ENCODE assay signal across 8 cellular contexts in the genomic region with DNA sequence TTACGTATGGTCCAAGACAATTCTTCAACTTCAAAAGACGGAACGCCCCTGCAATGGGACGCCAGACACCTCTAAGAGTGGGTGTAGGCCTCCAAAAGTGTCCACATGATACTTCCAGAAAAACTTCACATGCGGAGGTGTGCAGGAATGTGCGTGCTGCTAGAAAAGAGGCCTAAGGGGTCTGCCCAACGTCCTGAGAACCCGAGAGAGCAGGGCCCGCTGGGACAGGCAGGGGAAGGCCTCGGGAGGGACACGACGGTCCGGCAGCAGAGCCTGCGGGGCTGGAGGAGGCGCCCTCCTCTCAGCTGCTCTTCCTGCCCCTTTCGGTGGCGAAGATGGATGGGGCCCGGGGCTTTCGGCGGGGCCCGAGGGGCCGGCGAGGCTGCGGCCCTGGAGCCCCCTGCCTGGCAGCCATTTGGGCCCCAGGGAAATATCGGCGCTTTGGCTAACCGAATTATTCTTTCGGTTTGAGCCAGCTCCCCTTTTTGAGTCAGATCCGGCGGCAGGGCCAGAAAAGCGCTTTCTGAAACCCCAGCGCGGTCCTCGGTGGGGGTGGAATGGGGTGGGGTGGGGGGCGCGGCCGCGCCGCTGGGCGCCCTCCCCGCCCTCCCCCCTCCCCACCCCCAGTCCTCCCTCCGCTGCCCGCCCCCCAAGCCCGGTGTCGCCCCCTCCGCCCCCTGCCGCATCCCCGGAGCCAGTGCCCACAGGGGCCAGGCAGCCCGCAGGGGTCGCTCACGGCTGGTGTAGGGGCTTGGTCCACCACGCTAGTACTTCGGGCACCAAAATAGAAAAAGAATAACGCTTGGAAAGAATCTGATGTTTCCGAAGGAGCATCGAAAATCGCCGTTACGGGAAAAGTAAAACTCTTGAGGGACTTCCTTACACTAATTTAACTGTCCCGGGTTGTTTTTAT. TPM values are rescaled to one million over a fixed set of nuclear protein-coding genes. Genes with fewer than 3 reads are reported as not detected.
DNase-seq lines count a peak whose midpoint lies in the region; ATAC-seq and TF ChIP-seq lines count a peak whose summit lies in the region.

No MANE protein-coding gene starts in this region.

- H3K4me1 ChIP-seq in endodermal cell (ENCODE audit: control insufficient read depth, insufficient read depth, low read length) (no peaks in the 10 kb centered on the region), neural progenitor cell (peaks cover 9% of the 10 kb centered on the region)

- H3K4me3 Mint-ChIP-seq in CD4-positive, alpha-beta T cell, result peak overlapping the region; percentile 87
- peak overlapping the region; percentile 72 for H3K4me3 Mint-ChIP-seq in activated CD4-positive, alpha-beta T cell treated with anti-CD3 and anti-CD28 coated beads, Interleukin-2, amount 10 ng/mL, durations not matched to agents 7 days and 5 days
- H3K4me3 Mint-ChIP-seq in endodermal cell, result peak overlapping the region; percentile 44
- peak overlapping the region; percentile 55 for H3K4me3 Mint-ChIP-seq in neural progenitor cell
- H3K4me3 Mint-ChIP-seq in type B pancreatic cell, result peak overlapping the region; percentile 74

- H3K27ac ChIP-seq in CD4-positive, alpha-beta T cell (ENCODE audit: low read depth, low read length), result peak overlapping the region; percentile 10
- H3K27ac ChIP-seq in endodermal cell (ENCODE audit: low read depth, low read length), result no peak overlapping the region
- H3K27ac ChIP-seq in neural progenitor cell, result no peak overlapping the region

- CTCF ChIA-PET in CD4-positive, alpha-beta T cell (lab: Charles Lee), result interaction anchor here (1.0 to 5.2 kb wide), 7 partner anchors 11 to 120 kb away, joined by 3 to 30 read pairs (median 4); no protein-coding TSS in a partner anchor
- CTCF ChIA-PET in activated CD4-positive, alpha-beta T cell treated with anti-CD3 and anti-CD28 coated beads, Interleukin-2, amount 10 ng/mL, durations not matched to agents 7 days and 5 days (lab: Charles Lee), result interaction anchor here (0.8 to 2.8 kb wide), 16 partner anchors 8 to 121 kb away, joined by 3 to 13 read pairs (median 4); no protein-coding TSS in a partner anchor

- no peaks in the 10 kb centered on the region for H3K9me3 ChIP-seq in CD4-positive, alpha-beta T cell (ENCODE audit: control insufficient read depth, low read length)
- H3K9me3 ChIP-seq in endodermal cell (ENCODE audit: control insufficient read depth, low read length), result no peaks in the 10 kb centered on the region
- H3K9me3 ChIP-seq in neural progenitor cell (ENCODE audit: low read depth), result no peaks in the 10 kb centered on the region

- 26 to 29% methylated on average over 35 to 49 of the region's 60 CpGs for WGBS in endodermal cell (ENCODE audit: insufficient coverage in 1 of 2, insufficient read length in 1 of 2), 2 experiments

- H3K36me3 Mint-ChIP-seq in CD4-positive, alpha-beta T cell (ENCODE audit: low read depth), result no peaks in the 10 kb centered on the region
- H3K36me3 Mint-ChIP-seq in activated CD4-positive, alpha-beta T cell treated with anti-CD3 and anti-CD28 coated beads, Interleukin-2, amount 10 ng/mL, durations not matched to agents 7 days and 5 days (ENCODE audit: low read depth), result no peaks in the 10 kb centered on the region
- H3K36me3 Mint-ChIP-seq in endodermal cell (ENCODE audit: low read depth) (no peaks in the 10 kb centered on the region), neural progenitor cell (no peaks in the 10 kb centered on the region), type B pancreatic cell (no peaks in the 10 kb centered on the region)

- H3K4me2 ChIP-seq in neural progenitor cell, result peak overlapping the region; percentile 80

- H3F3A ChIP-seq in neural progenitor cell (ENCODE audit: low read depth), result no peaks in the 10 kb centered on the region

- H3K36me3 ChIP-seq in endodermal cell (ENCODE audit: control insufficient read depth, insufficient read depth, low read length) (no peaks in the 10 kb centered on the region), neural progenitor cell (no peaks in the 10 kb centered on the region)

- no peaks in the 10 kb centered on the region for H4K20me1 ChIP-seq in neural progenitor cell (ENCODE audit: low read depth)

- ATAC-seq in CD4-positive, alpha-beta T cell (ENCODE audit: poor library complexity), result no peak
- ATAC-seq in HG02610 (IDR thresholded peaks at IDR 0.05; ENCODE audit: unreplicated experiment) (peak; percentile 34), GM21723 (IDR thresholded peaks at IDR 0.05; ENCODE audit: unreplicated experiment) (no peak)

- H3K9ac ChIP-seq in endodermal cell (ENCODE audit: extremely low read depth, low read length, poor library complexity, severe bottlenecking) (no peak overlapping the region), neural progenitor cell (no peak overlapping the region)

- H3K79me2 ChIP-seq in neural progenitor cell (ENCODE audit: low read depth), result no peaks in the 10 kb centered on the region

- no peaks in the 10 kb centered on the region for H3K9me3 Mint-ChIP-seq in CD4-positive, alpha-beta T cell
- no peaks in the 10 kb centered on the region for H3K9me3 Mint-ChIP-seq in activated CD4-positive, alpha-beta T cell treated with anti-CD3 and anti-CD28 coated beads, Interleukin-2, amount 10 ng/mL, durations not matched to agents 7 days and 5 days
- H3K9me3 Mint-ChIP-seq in endodermal cell, result no peaks in the 10 kb centered on the region
- H3K9me3 Mint-ChIP-seq in neural progenitor cell, result no peaks in the 10 kb centered on the region
- no peaks in the 10 kb centered on the region for H3K9me3 Mint-ChIP-seq in type B pancreatic cell

- no peaks in the 10 kb centered on the region for H3K27me3 ChIP-seq in CD4-positive, alpha-beta T cell (ENCODE audit: control insufficient read depth, insufficient read depth, low read length)
- peaks cover 29% of the 10 kb centered on the region for H3K27me3 ChIP-seq in endodermal cell (ENCODE audit: control insufficient read depth, insufficient read depth, low read length, poor library complexity, severe bottlenecking)
- peaks cover 72% of the 10 kb centered on the region for H3K27me3 ChIP-seq in neural progenitor cell

- no peak overlapping the region for H3K4me3 ChIP-seq in endodermal cell (ENCODE audit: low read length)
- peak overlapping the region; percentile 53 for H3K4me3 ChIP-seq in neural progenitor cell

- H3K27ac Mint-ChIP-seq in CD4-positive, alpha-beta T cell, result peak overlapping the region; percentile 79
- peak overlapping the region; percentile 87 for H3K27ac Mint-ChIP-seq in activated CD4-positive, alpha-beta T cell treated with anti-CD3 and anti-CD28 coated beads, Interleukin-2, amount 10 ng/mL, durations not matched to agents 7 days and 5 days
- no peak overlapping the region for H3K27ac Mint-ChIP-seq in endodermal cell
- H3K27ac Mint-ChIP-seq in neural progenitor cell, result peak overlapping the region; percentile 51
- H3K27ac Mint-ChIP-seq in type B pancreatic cell, result no peak overlapping the region

- peak overlapping the region; percentile 80 for H2AFZ ChIP-seq in neural progenitor cell (replicated peaks)

- no peaks in the 10 kb centered on the region for H3K27me3 Mint-ChIP-seq in CD4-positive, alpha-beta T cell
- no peaks in the 10 kb centered on the region for H3K27me3 Mint-ChIP-seq in activated CD4-positive, alpha-beta T cell treated with anti-CD3 and anti-CD28 coated beads, Interleukin-2, amount 10 ng/mL, durations not matched to agents 7 days and 5 days
- H3K27me3 Mint-ChIP-seq in endodermal cell (ENCODE audit: insufficient read depth) (peaks cover 51% of the 10 kb centered on the region), neural progenitor cell (ENCODE audit: insufficient read depth, low read depth) (peaks cover 8% of the 10 kb centered on the region), type B pancreatic cell (peaks cover 39% of the 10 kb centered on the region)

- TF ChIP-seq CTCF in CD4-positive, alpha-beta T cell (IDR thresholded peaks at IDR 0.05), result peak; percentile 43
- TF ChIP-seq CTCF in endodermal cell (conservative IDR thresholded peaks at IDR 0.05) (peak; percentile 73), neural progenitor cell (IDR thresholded peaks at IDR 0.05) (peak; percentile 53), type B pancreatic cell (conservative IDR thresholded peaks at IDR 0.05) (peak; percentile 56)

- peak in 7 of 10 experiments; percentile 36 to 61 (median 48) for DNase-seq in CD4-positive, alpha-beta T cell
- DNase-seq in activated CD4-positive, alpha-beta T cell treated with anti-CD3 and anti-CD28 coated beads, Interleukin-2, amount 10 ng/mL, durations not matched to agents 7 days and 5 days, result peak; percentile 73
- peak; percentile 82 for DNase-seq in endodermal cell
- peak; percentile 76 for DNase-seq in neural progenitor cell (ENCODE audit: low spot score)
- peak; percentile 69 for DNase-seq in type B pancreatic cell (ENCODE audit: extremely low spot score, unreplicated experiment)
- no peak for DNase-seq in OCI-M2 (lab: John Stamatoyannopoulos, UW; ENCODE audit: unreplicated experiment)

- intact Hi-C loops in CD4-positive, alpha-beta T cell (cut with DNase I, micrococcal nuclease), result loop anchor here in 1 of 2 experiments (1.0 kb wide), 1 partner anchor 27 kb away; no protein-coding TSS in a partner anchor

- POLR2A ChIA-PET in CD4-positive, alpha-beta T cell (lab: Charles Lee), result interaction anchor here (0.7 to 7.2 kb wide), 8 partner anchors 9 to 120 kb away, joined by 3 to 180 read pairs (median 4); partner anchors contain the start of gene ARID5A
- POLR2A ChIA-PET in activated CD4-positive, alpha-beta T cell treated with anti-CD3 and anti-CD28 coated beads, Interleukin-2, amount 10 ng/mL, durations not matched to agents 7 days and 5 days (lab: Charles Lee), result interaction anchor here (0.7 to 3.7 kb wide), 3 partner anchors 10 to 23 kb away, joined by 3 to 25 read pairs (median 3); partner anchors contain the start of gene ARID5A

- peaks cover 52% of the 10 kb centered on the region for H3K4me1 Mint-ChIP-seq in CD4-positive, alpha-beta T cell (ENCODE audit: low read depth)
- H3K4me1 Mint-ChIP-seq in activated CD4-positive, alpha-beta T cell treated with anti-CD3 and anti-CD28 coated beads, Interleukin-2, amount 10 ng/mL, durations not matched to agents 7 days and 5 days, result peaks cover 90% of the 10 kb centered on the region
- H3K4me1 Mint-ChIP-seq in endodermal cell (no peaks in the 10 kb centered on the region), neural progenitor cell (peaks cover 38% of the 10 kb centered on the region), type B pancreatic cell (ENCODE audit: unreplicated experiment) (peaks cover 23% of the 10 kb centered on the region)

RNA-seq across cellular contexts. Expression of gene ARID5A, which starts 9.2 kb away (rescaled TPM):
- total RNA-seq in CD4-positive, alpha-beta T cell, result 100 to 1,000 TPM; 326 to 342 TPM
- total RNA-seq in activated CD4-positive, alpha-beta T cell treated with anti-CD3 and anti-CD28 coated beads, Interleukin-2, amount 10 ng/mL, durations not matched to agents 7 days and 5 days, result 10 to 100 TPM; 47.2 to 50.5 TPM
- 1 to 10 TPM; 1.8 to 3.5 TPM for total RNA-seq in endodermal cell
- 6.4 TPM for polyA plus RNA-seq in endodermal cell (2013, experiment 1 of 2)
- polyA plus RNA-seq in endodermal cell (2013, experiment 2 of 2), result 6.9 TPM
- 0.75 and 2.4 TPM in 2 replicates for total RNA-seq in neural progenitor cell (ENCODE audit: low replicate concordance)
- 5.1 and 11.9 TPM in 2 replicates for total RNA-seq in type B pancreatic cell (ENCODE audit: low replicate concordance)

RNA-seq across cellular contexts. Expression of gene NEURL3, which starts 22.2 kb away (rescaled TPM):
- total RNA-seq in CD4-positive, alpha-beta T cell, result not detected
- under 1 TPM; 0.22 to 0.27 TPM for total RNA-seq in activated CD4-positive, alpha-beta T cell treated with anti-CD3 and anti-CD28 coated beads, Interleukin-2, amount 10 ng/mL, durations not matched to agents 7 days and 5 days
- not detected for total RNA-seq in endodermal cell
- not detected for polyA plus RNA-seq in endodermal cell (2013, experiment 1 of 2)
- not detected for polyA plus RNA-seq in endodermal cell (2013, experiment 2 of 2)
- total RNA-seq in neural progenitor cell (ENCODE audit: low replicate concordance), result 0.12 TPM in 1 of 2 replicates, not detected in the other
- 1.1 and 2.5 TPM in 2 replicates for total RNA-seq in type B pancreatic cell (ENCODE audit: low replicate concordance)

Comparison
In these comparisons a context has a peak if more than half of its experiments do, and no peak if none do; other contexts are left out.
1. H3K27ac Mint-ChIP-seq: peak in CD4-positive, alpha-beta T cell (single experiment), activated CD4-positive, alpha-beta T cell treated with anti-CD3 and anti-CD28 coated beads, Interleukin-2, amount 10 ng/mL, durations not matched to agents 7 days and 5 days (single experiment) and neural progenitor cell (single experiment); none in endodermal cell (single experiment) and type B pancreatic cell (single experiment).
2. RNA of gene ARID5A, which starts 9.2 kb away (total RNA-seq): 326 to 342 TPM in CD4-positive, alpha-beta T cell; 47.2 to 50.5 TPM in activated CD4-positive, alpha-beta T cell treated with anti-CD3 and anti-CD28 coated beads, Interleukin-2, amount 10 ng/mL, durations not matched to agents 7 days and 5 days, 5.1 to 11.9 TPM in type B pancreatic cell, 1.8 to 3.5 TPM in endodermal cell and 0.75 to 2.4 TPM in neural progenitor cell; every median in the first group is over 4 times any median in the second.
3. Peak in every context shown above with its lines, with median percentiles within 50 percentile points of each other: H3K4me3 Mint-ChIP-seq and CTCF ChIP-seq.